In genomic region chrX:27842867-27843266, GRCh38 we compare ENCODE assay signal across 2 cellular contexts.
TF ChIP-seq lines count a peak whose summit lies in the region.

No MANE protein-coding gene starts in this region.

TF ChIP-seq in HepG2, 621 proteins besides CTCF, POLR2A, EP300 and RAD21:
- peak; percentile 87 to 94 for TF ChIP-seq MAFK (conservative IDR thresholded peaks at IDR 0.05 in 1 of 2, IDR thresholded peaks at IDR 0.05 in 1 of 2; ENCODE audit: low read length in 2 of 2)
- TF ChIP-seq MAFF (IDR thresholded peaks at IDR 0.05; ENCODE audit: low read depth, low read length) = peak; percentile 95
- no peak for TF ChIP-seq ZNF20 (CRISPR knock-in tag; IDR thresholded peaks at IDR 0.05)

TF ChIP-seq in K562, 482 proteins besides CTCF, POLR2A, EP300 and RAD21:
- TF ChIP-seq TCF15 (CRISPR knock-in tag; IDR thresholded peaks at IDR 0.05) = no peak
- TF ChIP-seq SIN3A (IDR thresholded peaks at IDR 0.05; ENCODE audit: borderline replicate concordance in 2 of 2, control insufficient read depth in 1 of 2, low read depth in 2 of 2, low read length in 2 of 2) = no peak
- TF ChIP-seq MAFF (IDR thresholded peaks at IDR 0.05; ENCODE audit: low read length) = peak; percentile 80
- TF ChIP-seq TCF7L2 (IDR thresholded peaks at IDR 0.05; ENCODE audit: low read depth, low read length) = no peak
- TF ChIP-seq CC2D1A (IDR thresholded peaks at IDR 0.05) = no peak
- no peak for TF ChIP-seq RNF219 (CRISPR knock-in tag; IDR thresholded peaks at IDR 0.05)
- no peak for TF ChIP-seq MEIS2 (IDR thresholded peaks at IDR 0.05; ENCODE audit: partially characterized antibody)
- no peak for TF ChIP-seq POLR3G (IDR thresholded peaks at IDR 0.05; ENCODE audit: extremely low read depth, insufficient read length, insufficient replicate concordance)
- no peak for TF ChIP-seq NEUROD1 (IDR thresholded peaks at IDR 0.05; ENCODE audit: borderline replicate concordance, low read depth, low read length, partially characterized antibody)
- peak; percentile 84 for TF ChIP-seq MAFK (IDR thresholded peaks at IDR 0.05; ENCODE audit: low read length)
- TF ChIP-seq ARID1B (IDR thresholded peaks at IDR 0.05) = no peak
- TF ChIP-seq RB1 (IDR thresholded peaks at IDR 0.05; ENCODE audit: low read depth) = no peak
- no peak for TF ChIP-seq MCM2 (IDR thresholded peaks at IDR 0.05; ENCODE audit: low read depth)
- peak; percentile 53 for TF ChIP-seq ZNF316 (IDR thresholded peaks at IDR 0.05)
- no peak for TF ChIP-seq ETV6 (IDR thresholded peaks at IDR 0.05; ENCODE audit: borderline replicate concordance in 1 of 2, low read depth in 2 of 2, low read length in 1 of 2)
- TF ChIP-seq ETV6 (CRISPR knock-in tag; IDR thresholded peaks at IDR 0.05; ENCODE audit: borderline replicate concordance) = no peak
- no peak for TF ChIP-seq ZNF197 (CRISPR knock-in tag; IDR thresholded peaks at IDR 0.05; ENCODE audit: low read depth)
- TF ChIP-seq NR2C1 (IDR thresholded peaks at IDR 0.05) = no peak
- no peak for TF ChIP-seq NR2C1 (tag; IDR thresholded peaks at IDR 0.05)
